Comparison of ENCODE assay signal across 38 cellular contexts in the genomic region with DNA sequence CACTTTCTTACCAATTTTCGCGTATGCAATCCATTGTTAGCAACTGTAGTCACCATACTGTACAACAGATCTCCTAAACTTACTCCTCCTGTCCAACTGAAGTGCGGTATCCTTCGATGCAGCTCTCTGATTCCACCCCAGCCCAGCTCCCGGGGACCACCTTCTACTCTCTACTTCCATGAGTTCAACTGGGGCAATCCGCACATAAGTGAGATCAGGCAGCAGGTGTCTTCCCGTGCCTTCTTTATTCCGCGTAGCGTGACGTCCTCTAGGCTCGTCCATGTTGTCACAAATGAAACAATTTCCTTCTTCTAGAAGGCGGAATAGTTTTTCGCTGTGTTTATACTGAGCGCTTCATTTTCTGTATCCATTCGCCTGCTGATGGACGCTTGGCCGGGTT. TPM values are rescaled to one million over a fixed set of nuclear protein-coding genes. Genes with fewer than 3 reads are reported as not detected.
"Had no signal": no experiment of that assay in that cellular context is flagged by ENCODE, and none has a peak within 500 bp of the region (broad histone marks: within the 10 kb centered on the region; RNA-seq: fewer than 3 reads in every experiment).

No MANE protein-coding gene starts in this region.

- ATAC-seq: activated CD8-positive, alpha-beta T cell treated with anti-CD3 and anti-CD28 coated beads for 36 hours; activated naive CD4-positive, alpha-beta T cell treated with anti-CD3 and anti-CD28 coated beads, Interleukin-2, amount 50 U/mL, for 72 hours; activated T-cell treated with anti-CD3 and anti-CD28 coated beads, Interleukin-2, amount 50 U/mL, for 4 hours; activated T-cell treated with anti-CD3 and anti-CD28 coated beads, Interleukin-2, amount 50 U/mL, for 72 hours; activated T-helper 17 cell treated with anti-CD3 and anti-CD28 coated beads, Interleukin-2, amount 50 U/mL, for 72 hours; body of pancreas had no signal

- H3K27me3 ChIP-seq: adrenal gland, brain microvascular endothelial cell had no signal

- H3K36me3 Mint-ChIP-seq: activated CD4-positive, alpha-beta memory T cell treated with anti-CD3 and anti-CD28 coated beads for 36 hours; activated naive CD4-positive, alpha-beta T cell treated with anti-CD3 and anti-CD28 coated beads, Interleukin-2, amount 50 U/mL, for 72 hours; activated naive CD8-positive, alpha-beta T cell treated with anti-CD3 and anti-CD28 coated beads for 36 hours had no signal

- H3K4me1 Mint-ChIP-seq: activated CD4-positive, alpha-beta T cell treated with anti-CD3 and anti-CD28 coated beads, Interleukin-2, amount 10 ng/mL, durations not matched to agents 24 days and 14 days; activated naive CD8-positive, alpha-beta T cell treated with anti-CD3 and anti-CD28 coated beads for 36 hours; activated T-helper 17 cell treated with anti-CD3 and anti-CD28 coated beads, Interleukin-2, amount 50 U/mL, for 72 hours had no signal

- H3K36me3 ChIP-seq: adrenal gland, brain microvascular endothelial cell, breast epithelium had no signal

- H3K4me3 ChIP-seq: adrenal gland, body of pancreas, breast epithelium had no signal

- H3K4me1 ChIP-seq: adrenal gland, body of pancreas, breast epithelium had no signal

- FAIRE-seq: astrocyte, TTC549 had no signal

- DNase-seq: activated B cell treated with CpG ODN at 0.5 μM for 24 hours; activated CD4-positive, alpha-beta memory T cell treated with anti-CD3 and anti-CD28 coated beads for 36 hours; activated CD4-positive, alpha-beta T cell treated with anti-CD3 and anti-CD28 coated beads for 4 hours; activated CD4-positive, alpha-beta T cell treated with anti-CD3 and anti-CD28 coated beads, Interleukin-2, amount 10 ng/mL, durations not matched to agents 24 days and 14 days; activated CD4-positive, alpha-beta T cell treated with anti-CD3 and anti-CD28 coated beads, Interleukin-2, amount 50 U/mL, for 1 hour; activated CD4-positive, alpha-beta T cell treated with anti-CD3 and anti-CD28 coated beads, Interleukin-2, amount 50 U/mL, for 4 hours; activated CD4-positive, CD25-positive, alpha-beta regulatory T cell treated with anti-CD3 and anti-CD28 coated beads, Interleukin-2, amount 50 U/mL, for 72 hours; activated CD8-positive, alpha-beta memory T cell treated with anti-CD3 and anti-CD28 coated beads, Interleukin-2, amount 50 U/mL, for 4 hours; activated CD8-positive, alpha-beta T cell treated with anti-CD3 and anti-CD28 coated beads for 36 hours; activated effector memory CD4-positive, alpha-beta T cell treated with anti-CD3 and anti-CD28 coated beads, Interleukin-2, amount 50 U/mL, for 16 hours; activated gamma-delta T cell treated with Interleukin-2 at 50 U/mL for 16 hours; activated naive CD4-positive, alpha-beta T cell; activated naive CD4-positive, alpha-beta T cell treated with anti-CD3 and anti-CD28 coated beads for 36 hours; activated naive CD4-positive, alpha-beta T cell treated with anti-CD3 and anti-CD28 coated beads, Interleukin-2, amount 50 U/mL, for 16 hours; activated naive CD8-positive, alpha-beta T cell treated with anti-CD3 and anti-CD28 coated beads for 36 hours; activated T-cell treated with anti-CD3 and anti-CD28 coated beads for 4 hours; activated T-cell treated with anti-CD3 and anti-CD28 coated beads, Interleukin-2, amount 50 U/mL, for 1 hour; activated T-cell treated with anti-CD3 and anti-CD28 coated beads, Interleukin-2, amount 50 U/mL, for 4 hours; activated T-cell treated with anti-CD3 and anti-CD28 coated beads, Interleukin-2, amount 50 U/mL, for 72 hours; adrenal gland; amniotic stem cell; aorta; body of pancreas; brain microvascular endothelial cell; central memory CD4-positive, alpha-beta T cell; T-helper 1 cell; T-helper 2 cell; T-helper 9 cell had no signal

- H3K4me3 Mint-ChIP-seq: activated B cell treated with CpG ODN at 0.5 μM for 24 hours; activated CD4-positive, alpha-beta memory T cell treated with anti-CD3 and anti-CD28 coated beads for 36 hours; activated CD4-positive, alpha-beta T cell treated with anti-CD3 and anti-CD28 coated beads, Interleukin-2, amount 10 ng/mL, durations not matched to agents 24 days and 14 days; activated CD8-positive, alpha-beta T cell treated with anti-CD3 and anti-CD28 coated beads for 36 hours; activated naive CD4-positive, alpha-beta T cell treated with anti-CD3 and anti-CD28 coated beads for 36 hours; activated naive CD8-positive, alpha-beta T cell treated with anti-CD3 and anti-CD28 coated beads for 36 hours; activated T-cell treated with anti-CD3 and anti-CD28 coated beads, Interleukin-2, amount 50 U/mL, for 4 hours; activated T-cell treated with anti-CD3 and anti-CD28 coated beads, Interleukin-2, amount 50 U/mL, for 72 hours; activated T-helper 1 cell treated with anti-CD3 and anti-CD28 coated beads, Interleukin-12 subunit alpha, Interleukin-12 subunit beta, Interleukin-2, Interleukin-4 antibody, amounts not matched to agents 30 ng/mL and 10 ng/mL and 1 ng/mL, durations not matched to agents 14 hours and 24 hours and 36 hours; activated T-helper 17 cell treated with anti-CD3 and anti-CD28 coated beads, Interleukin-2, amount 50 U/mL, for 72 hours; T-helper 1 cell treated with Interleukin-12 subunit alpha and Interleukin-12 subunit beta and Interleukin-4 antibody, amounts not matched to agents 30 μg/mL and 1 μg/mL, for 36 hours; T-helper 2 cell treated with Interferon-gamma antibody and Interleukin-4, amounts not matched to agents 5 μg/mL and 100 μg/mL, for 36 hours had no signal

- H3K9me3 ChIP-seq: adrenal gland, body of pancreas, breast epithelium had no signal

- H3K27ac ChIP-seq: adrenal gland, body of pancreas, brain microvascular endothelial cell, breast epithelium, VCaP had no signal

- H3K27me3 Mint-ChIP-seq: activated B cell treated with CpG ODN at 0.5 μM for 24 hours had no signal

- H3K27ac Mint-ChIP-seq: activated B cell treated with CpG ODN at 0.5 μM for 24 hours; activated CD4-positive, alpha-beta memory T cell treated with anti-CD3 and anti-CD28 coated beads for 36 hours; activated CD4-positive, alpha-beta T cell treated with anti-CD3 and anti-CD28 coated beads, Interleukin-2, amount 10 ng/mL, durations not matched to agents 24 days and 14 days; activated CD8-positive, alpha-beta T cell treated with anti-CD3 and anti-CD28 coated beads for 36 hours; activated naive CD4-positive, alpha-beta T cell treated with anti-CD3 and anti-CD28 coated beads for 36 hours; activated naive CD4-positive, alpha-beta T cell treated with anti-CD3 and anti-CD28 coated beads, Interleukin-2, amount 50 U/mL, for 72 hours; activated naive CD8-positive, alpha-beta T cell treated with anti-CD3 and anti-CD28 coated beads for 36 hours; activated T-cell treated with anti-CD3 and anti-CD28 coated beads, Interleukin-2, amount 50 U/mL, for 72 hours; activated T-helper 1 cell treated with anti-CD3 and anti-CD28 coated beads, Interleukin-12 subunit alpha, Interleukin-12 subunit beta, Interleukin-2, Interleukin-4 antibody, amounts not matched to agents 30 ng/mL and 10 ng/mL and 1 ng/mL, durations not matched to agents 14 hours and 24 hours and 36 hours; activated T-helper 17 cell treated with anti-CD3 and anti-CD28 coated beads, Interleukin-2, amount 50 U/mL, for 72 hours; T-helper 1 cell treated with Interleukin-12 subunit alpha and Interleukin-12 subunit beta and Interleukin-4 antibody, amounts not matched to agents 30 μg/mL and 1 μg/mL, for 36 hours; T-helper 2 cell treated with Interferon-gamma antibody and Interleukin-4, amounts not matched to agents 5 μg/mL and 100 μg/mL, for 36 hours had no signal

- H3K9me3 Mint-ChIP-seq: activated B cell treated with CpG ODN at 0.5 μM for 24 hours; activated CD4-positive, alpha-beta memory T cell treated with anti-CD3 and anti-CD28 coated beads for 36 hours; activated CD4-positive, alpha-beta T cell treated with anti-CD3 and anti-CD28 coated beads, Interleukin-2, amount 10 ng/mL, durations not matched to agents 24 days and 14 days; activated CD8-positive, alpha-beta T cell treated with anti-CD3 and anti-CD28 coated beads for 36 hours; activated naive CD4-positive, alpha-beta T cell treated with anti-CD3 and anti-CD28 coated beads for 36 hours; activated naive CD4-positive, alpha-beta T cell treated with anti-CD3 and anti-CD28 coated beads, Interleukin-2, amount 50 U/mL, for 72 hours; activated naive CD8-positive, alpha-beta T cell treated with anti-CD3 and anti-CD28 coated beads for 36 hours; activated T-cell treated with anti-CD3 and anti-CD28 coated beads, Interleukin-2, amount 50 U/mL, for 4 hours; activated T-cell treated with anti-CD3 and anti-CD28 coated beads, Interleukin-2, amount 50 U/mL, for 72 hours; activated T-helper 1 cell treated with anti-CD3 and anti-CD28 coated beads, Interleukin-12 subunit alpha, Interleukin-12 subunit beta, Interleukin-2, Interleukin-4 antibody, amounts not matched to agents 30 ng/mL and 10 ng/mL and 1 ng/mL, durations not matched to agents 14 hours and 24 hours and 36 hours; activated T-helper 17 cell treated with anti-CD3 and anti-CD28 coated beads, Interleukin-2, amount 50 U/mL, for 72 hours; T-helper 1 cell treated with Interleukin-12 subunit alpha and Interleukin-12 subunit beta and Interleukin-4 antibody, amounts not matched to agents 30 μg/mL and 1 μg/mL, for 36 hours; T-helper 2 cell treated with Interferon-gamma antibody and Interleukin-4, amounts not matched to agents 5 μg/mL and 100 μg/mL, for 36 hours had no signal

RNA-seq across cellular contexts. Expression of a gene that starts 8.4 kb away (rescaled TPM):
- total RNA-seq: activated CD4-positive, alpha-beta memory T cell treated with anti-CD3 and anti-CD28 coated beads for 36 hours; activated T-helper 1 cell treated with anti-CD3 and anti-CD28 coated beads, Interleukin-12 subunit alpha, Interleukin-12 subunit beta, Interleukin-2, Interleukin-4 antibody, amounts not matched to agents 30 ng/mL and 10 ng/mL and 1 ng/mL, durations not matched to agents 14 hours and 24 hours and 36 hours; astrocyte had no signal

RNA-seq across cellular contexts. Expression of a gene that starts 24.1 kb away (rescaled TPM):
- total RNA-seq: activated CD4-positive, alpha-beta memory T cell treated with anti-CD3 and anti-CD28 coated beads for 36 hours; activated CD4-positive, alpha-beta T cell treated with anti-CD3 and anti-CD28 coated beads, Interleukin-2, amount 10 ng/mL, durations not matched to agents 24 days and 14 days; activated CD8-positive, alpha-beta memory T cell treated with anti-CD3 and anti-CD28 coated beads for 36 hours; activated CD8-positive, alpha-beta T cell treated with anti-CD3 and anti-CD28 coated beads for 36 hours; activated naive CD4-positive, alpha-beta T cell treated with anti-CD3 and anti-CD28 coated beads for 36 hours; activated naive CD4-positive, alpha-beta T cell treated with anti-CD3 and anti-CD28 coated beads, Interleukin-2, amount 50 U/mL, for 72 hours; activated naive CD8-positive, alpha-beta T cell treated with anti-CD3 and anti-CD28 coated beads for 36 hours; activated T-cell treated with anti-CD3 and anti-CD28 coated beads, Interleukin-2, amount 50 U/mL, for 72 hours; activated T-helper 1 cell treated with anti-CD3 and anti-CD28 coated beads, Interleukin-12 subunit alpha, Interleukin-12 subunit beta, Interleukin-2, Interleukin-4 antibody, amounts not matched to agents 30 ng/mL and 10 ng/mL and 1 ng/mL, durations not matched to agents 14 hours and 24 hours and 36 hours; activated T-helper 17 cell treated with anti-CD3 and anti-CD28 coated beads, Interleukin-2, amount 50 U/mL, for 72 hours; astrocyte had no signal

RNA-seq across cellular contexts. Expression of a gene that starts 45.3 kb away (rescaled TPM):
- total RNA-seq: activated CD4-positive, alpha-beta memory T cell treated with anti-CD3 and anti-CD28 coated beads for 36 hours; activated CD4-positive, alpha-beta T cell treated with anti-CD3 and anti-CD28 coated beads, Interleukin-2, amount 10 ng/mL, durations not matched to agents 24 days and 14 days; activated CD8-positive, alpha-beta memory T cell treated with anti-CD3 and anti-CD28 coated beads for 36 hours; activated CD8-positive, alpha-beta T cell treated with anti-CD3 and anti-CD28 coated beads for 36 hours; activated naive CD4-positive, alpha-beta T cell treated with anti-CD3 and anti-CD28 coated beads for 36 hours; activated naive CD4-positive, alpha-beta T cell treated with anti-CD3 and anti-CD28 coated beads, Interleukin-2, amount 50 U/mL, for 72 hours; activated naive CD8-positive, alpha-beta T cell treated with anti-CD3 and anti-CD28 coated beads for 36 hours; activated T-cell treated with anti-CD3 and anti-CD28 coated beads, Interleukin-2, amount 50 U/mL, for 4 hours; activated T-cell treated with anti-CD3 and anti-CD28 coated beads, Interleukin-2, amount 50 U/mL, for 72 hours; activated T-helper 1 cell treated with anti-CD3 and anti-CD28 coated beads, Interleukin-12 subunit alpha, Interleukin-12 subunit beta, Interleukin-2, Interleukin-4 antibody, amounts not matched to agents 30 ng/mL and 10 ng/mL and 1 ng/mL, durations not matched to agents 14 hours and 24 hours and 36 hours; activated T-helper 17 cell treated with anti-CD3 and anti-CD28 coated beads, Interleukin-2, amount 50 U/mL, for 72 hours; astrocyte had no signal
